Comparison of ENCODE assay signal across 8 cellular contexts in genomic region chr2:191115391-191115790, GRCh38. TPM values are rescaled to one million over a fixed set of nuclear protein-coding genes. Genes with fewer than 3 reads are reported as not detected.
A peak's percentile ranks its signal among the peaks of the same experiment; 100 is the strongest.
DNase-seq lines count a peak whose midpoint lies in the region; ATAC-seq and TF ChIP-seq lines count a peak whose summit lies in the region.

No MANE protein-coding gene starts in this region.

- H3K27me3 Mint-ChIP-seq in activated CD8-positive, alpha-beta memory T cell treated with anti-CD3 and anti-CD28 coated beads, Interleukin-2, amount 10 ng/mL, durations not matched to agents 7 days and 5 days, result no peaks in the 10 kb centered on the region

- peak overlapping the region in 6 of 8 donors; percentile 32 to 82 (median 66) for H3K27ac ChIP-seq in spleen
- no peak overlapping the region for H3K27ac ChIP-seq in tibial artery

- CTCF ChIA-PET in activated CD8-positive, alpha-beta memory T cell treated with anti-CD3 and anti-CD28 coated beads, Interleukin-2, amount 10 ng/mL, durations not matched to agents 7 days and 5 days (lab: Charles Lee), result interaction anchor here (1.0 to 4.8 kb wide), 10 partner anchors 11 to 101 kb away, joined by 3 to 40 read pairs (median 10); partner anchors contain the start of genes STAT1 and STAT4

- TF ChIP-seq CTCF in spleen (IDR thresholded peaks at IDR 0.05 in 8 of 11, conservative IDR thresholded peaks at IDR 0.05 in 3 of 11), result no peak
- TF ChIP-seq CTCF in tibial artery (IDR thresholded peaks at IDR 0.05), result no peak

- H3K9me3 Mint-ChIP-seq in activated CD8-positive, alpha-beta memory T cell treated with anti-CD3 and anti-CD28 coated beads, Interleukin-2, amount 10 ng/mL, durations not matched to agents 7 days and 5 days (ENCODE audit: low read depth), result no peaks in the 10 kb centered on the region

- peaks cover 61% of the 10 kb centered on the region for H3K36me3 Mint-ChIP-seq in activated CD8-positive, alpha-beta memory T cell treated with anti-CD3 and anti-CD28 coated beads, Interleukin-2, amount 10 ng/mL, durations not matched to agents 7 days and 5 days

- H3K27me3 ChIP-seq in spleen (replicated peaks in 1 of 7) (no peaks in the 10 kb centered on the region), tibial artery (no peaks in the 10 kb centered on the region)

- H3K4me3 Mint-ChIP-seq in activated CD8-positive, alpha-beta memory T cell treated with anti-CD3 and anti-CD28 coated beads, Interleukin-2, amount 10 ng/mL, durations not matched to agents 7 days and 5 days, result peak overlapping the region; percentile 71

- H3K9me3 ChIP-seq in spleen (no peaks in the 10 kb centered on the region), tibial artery (no peaks in the 10 kb centered on the region)

- peak; percentile 86 for DNase-seq in activated CD8-positive, alpha-beta memory T cell treated with anti-CD3 and anti-CD28 coated beads, Interleukin-2, amount 10 ng/mL, durations not matched to agents 7 days and 5 days
- no peak for DNase-seq in spleen
- no peak for DNase-seq in tibial artery
- no peak for DNase-seq in head of caudate nucleus
- no peak for DNase-seq in iPS-NIHi11 (ENCODE audit: low spot score)
- DNase-seq in HUDEP-2 (lab: John Stamatoyannopoulos, UW; ENCODE audit: unreplicated experiment in 76 of 76), result no peak

- H3K27ac Mint-ChIP-seq in activated CD8-positive, alpha-beta memory T cell treated with anti-CD3 and anti-CD28 coated beads, Interleukin-2, amount 10 ng/mL, durations not matched to agents 7 days and 5 days, result peak overlapping the region; percentile 98

- TF ChIP-seq POLR2A in spleen (IDR thresholded peaks at IDR 0.05), result no peak

- H3K36me3 ChIP-seq in spleen (no peaks in the 10 kb centered on the region), tibial artery (no peaks in the 10 kb centered on the region)

- H3K4me3 ChIP-seq in spleen, result no peak overlapping the region
- no peak overlapping the region for H3K4me3 ChIP-seq in tibial artery

- H3K4me1 Mint-ChIP-seq in activated CD8-positive, alpha-beta memory T cell treated with anti-CD3 and anti-CD28 coated beads, Interleukin-2, amount 10 ng/mL, durations not matched to agents 7 days and 5 days, result peaks cover 66% of the 10 kb centered on the region

- ATAC-seq in GM18858 (IDR thresholded peaks at IDR 0.05; ENCODE audit: unreplicated experiment), result peak; percentile 30
- ATAC-seq in HG03103 (IDR thresholded peaks at IDR 0.05; ENCODE audit: low read depth, unreplicated experiment), result peak; percentile 47
- ATAC-seq in activated CD8-positive, alpha-beta memory T cell treated with anti-CD3 and anti-CD28 coated beads, Interleukin-2, amount 10 ng/mL, durations not matched to agents 7 days and 5 days, result peak; percentile 79

- H3K4me1 ChIP-seq in spleen, result peaks cover 0 to 38% (median 15%) of the 10 kb centered on the region in 6 donors
- H3K4me1 ChIP-seq in tibial artery, result peaks cover 0 to 8% (median 0%) of the 10 kb centered on the region in 4 donors

- intact Hi-C loops in spleen (cut with DNase I; ENCODE audit: low total_unique reads), result no loop called here
- intact Hi-C loops in tibial artery (cut with DNase I; ENCODE audit: low total_unique reads), result no loop called here
- intact Hi-C loops in head of caudate nucleus (cut with DNase I), result no loop called here

- 70 to 92% (median 80%) methylated on average over 3 of the region's 3 CpGs for WGBS in spleen, 5 donors

RNA-seq across cellular contexts. Expression of gene STAT4, which starts 35.4 kb away (rescaled TPM):
- 100 to 1,000 TPM; 101 to 109 TPM for total RNA-seq in activated CD8-positive, alpha-beta memory T cell treated with anti-CD3 and anti-CD28 coated beads, Interleukin-2, amount 10 ng/mL, durations not matched to agents 7 days and 5 days
- total RNA-seq in spleen, result 10 to 100 TPM; 22.0 to 36.7 (median 27.2) TPM
- polyA plus RNA-seq in spleen, result 1 to 10 TPM; 4.0 to 4.6 (median 4.1) TPM

Comparison
In these comparisons a context has a peak if more than half of its experiments do, and no peak if none do; other contexts are left out.
1. H3K27ac ChIP-seq: peak in spleen (6 of 8); none in tibial artery (0 of 2).
2. Peak in every context shown above with its lines, with median percentiles within 50 percentile points of each other: ATAC-seq.